In the genomic region with DNA sequence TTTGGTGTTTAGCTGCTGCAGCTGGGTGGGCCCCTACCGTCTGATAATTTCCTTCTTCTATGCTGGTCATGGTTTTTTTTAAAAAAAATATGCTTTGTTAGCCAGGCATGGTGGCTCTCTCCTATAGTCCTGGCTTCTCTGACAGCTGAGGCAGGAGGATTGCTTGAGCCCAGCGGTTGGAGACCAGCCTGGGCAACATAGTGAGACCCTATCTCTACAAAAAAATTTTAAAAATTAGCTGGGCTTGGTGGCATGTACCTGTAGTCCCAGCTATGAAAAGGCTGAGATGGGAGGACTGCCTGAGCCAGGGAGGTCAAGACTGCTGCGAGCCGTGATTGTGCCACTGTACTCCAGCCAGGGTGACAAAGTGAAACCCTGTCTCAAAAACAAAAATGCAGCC, we compare ENCODE assay signal across 38 cellular contexts. TPM values are rescaled to one million over a fixed set of nuclear protein-coding genes. Genes with fewer than 3 reads are reported as not detected.
"Had no signal": no experiment of that assay in that cellular context is flagged by ENCODE, and none has a peak within 500 bp of the region (broad histone marks: within the 10 kb centered on the region; RNA-seq: fewer than 3 reads in every experiment).

No MANE protein-coding gene starts in this region.

- H3K27ac Mint-ChIP-seq: activated B cell treated with CpG ODN at 0.5 μM for 24 hours; activated CD4-positive, alpha-beta memory T cell treated with anti-CD3 and anti-CD28 coated beads for 36 hours; activated CD4-positive, alpha-beta T cell treated with anti-CD3 and anti-CD28 coated beads, Interleukin-2, amount 10 ng/mL, durations not matched to agents 24 days and 14 days; activated CD8-positive, alpha-beta T cell treated with anti-CD3 and anti-CD28 coated beads for 36 hours; activated naive CD4-positive, alpha-beta T cell treated with anti-CD3 and anti-CD28 coated beads for 36 hours; activated naive CD4-positive, alpha-beta T cell treated with anti-CD3 and anti-CD28 coated beads, Interleukin-2, amount 50 U/mL, for 72 hours; activated naive CD8-positive, alpha-beta T cell treated with anti-CD3 and anti-CD28 coated beads for 36 hours; activated T-cell treated with anti-CD3 and anti-CD28 coated beads, Interleukin-2, amount 50 U/mL, for 72 hours; activated T-helper 1 cell treated with anti-CD3 and anti-CD28 coated beads, Interleukin-12 subunit alpha, Interleukin-12 subunit beta, Interleukin-2, Interleukin-4 antibody, amounts not matched to agents 30 ng/mL and 10 ng/mL and 1 ng/mL, durations not matched to agents 14 hours and 24 hours and 36 hours; activated T-helper 17 cell treated with anti-CD3 and anti-CD28 coated beads, Interleukin-2, amount 50 U/mL, for 72 hours; T-helper 1 cell treated with Interleukin-12 subunit alpha and Interleukin-12 subunit beta and Interleukin-4 antibody, amounts not matched to agents 30 μg/mL and 1 μg/mL, for 36 hours; T-helper 2 cell treated with Interferon-gamma antibody and Interleukin-4, amounts not matched to agents 5 μg/mL and 100 μg/mL, for 36 hours had no signal

- H3K4me3 ChIP-seq: adrenal gland, body of pancreas, breast epithelium had no signal

- DNase-seq: activated B cell treated with CpG ODN at 0.5 μM for 24 hours; activated CD4-positive, alpha-beta memory T cell treated with anti-CD3 and anti-CD28 coated beads for 36 hours; activated CD4-positive, alpha-beta T cell treated with anti-CD3 and anti-CD28 coated beads for 4 hours; activated CD4-positive, alpha-beta T cell treated with anti-CD3 and anti-CD28 coated beads, Interleukin-2, amount 10 ng/mL, durations not matched to agents 24 days and 14 days; activated CD4-positive, alpha-beta T cell treated with anti-CD3 and anti-CD28 coated beads, Interleukin-2, amount 50 U/mL, for 1 hour; activated CD4-positive, alpha-beta T cell treated with anti-CD3 and anti-CD28 coated beads, Interleukin-2, amount 50 U/mL, for 4 hours; activated CD4-positive, CD25-positive, alpha-beta regulatory T cell treated with anti-CD3 and anti-CD28 coated beads, Interleukin-2, amount 50 U/mL, for 72 hours; activated CD8-positive, alpha-beta memory T cell treated with anti-CD3 and anti-CD28 coated beads, Interleukin-2, amount 50 U/mL, for 4 hours; activated CD8-positive, alpha-beta T cell treated with anti-CD3 and anti-CD28 coated beads for 36 hours; activated effector memory CD4-positive, alpha-beta T cell treated with anti-CD3 and anti-CD28 coated beads, Interleukin-2, amount 50 U/mL, for 16 hours; activated gamma-delta T cell treated with Interleukin-2 at 50 U/mL for 16 hours; activated naive CD4-positive, alpha-beta T cell; activated naive CD4-positive, alpha-beta T cell treated with anti-CD3 and anti-CD28 coated beads for 36 hours; activated naive CD4-positive, alpha-beta T cell treated with anti-CD3 and anti-CD28 coated beads, Interleukin-2, amount 50 U/mL, for 16 hours; activated naive CD8-positive, alpha-beta T cell treated with anti-CD3 and anti-CD28 coated beads for 36 hours; activated T-cell treated with anti-CD3 and anti-CD28 coated beads for 4 hours; activated T-cell treated with anti-CD3 and anti-CD28 coated beads, Interleukin-2, amount 50 U/mL, for 1 hour; activated T-cell treated with anti-CD3 and anti-CD28 coated beads, Interleukin-2, amount 50 U/mL, for 4 hours; activated T-cell treated with anti-CD3 and anti-CD28 coated beads, Interleukin-2, amount 50 U/mL, for 72 hours; adrenal gland; amniotic stem cell; aorta; body of pancreas; brain microvascular endothelial cell; central memory CD4-positive, alpha-beta T cell; T-helper 1 cell; T-helper 2 cell; T-helper 9 cell had no signal

- H3K27ac ChIP-seq: adrenal gland, body of pancreas, brain microvascular endothelial cell, breast epithelium, VCaP had no signal

- H3K9me3 Mint-ChIP-seq: activated B cell treated with CpG ODN at 0.5 μM for 24 hours; activated CD4-positive, alpha-beta memory T cell treated with anti-CD3 and anti-CD28 coated beads for 36 hours; activated CD4-positive, alpha-beta T cell treated with anti-CD3 and anti-CD28 coated beads, Interleukin-2, amount 10 ng/mL, durations not matched to agents 24 days and 14 days; activated CD8-positive, alpha-beta T cell treated with anti-CD3 and anti-CD28 coated beads for 36 hours; activated naive CD4-positive, alpha-beta T cell treated with anti-CD3 and anti-CD28 coated beads for 36 hours; activated naive CD4-positive, alpha-beta T cell treated with anti-CD3 and anti-CD28 coated beads, Interleukin-2, amount 50 U/mL, for 72 hours; activated naive CD8-positive, alpha-beta T cell treated with anti-CD3 and anti-CD28 coated beads for 36 hours; activated T-cell treated with anti-CD3 and anti-CD28 coated beads, Interleukin-2, amount 50 U/mL, for 4 hours; activated T-cell treated with anti-CD3 and anti-CD28 coated beads, Interleukin-2, amount 50 U/mL, for 72 hours; activated T-helper 1 cell treated with anti-CD3 and anti-CD28 coated beads, Interleukin-12 subunit alpha, Interleukin-12 subunit beta, Interleukin-2, Interleukin-4 antibody, amounts not matched to agents 30 ng/mL and 10 ng/mL and 1 ng/mL, durations not matched to agents 14 hours and 24 hours and 36 hours; activated T-helper 17 cell treated with anti-CD3 and anti-CD28 coated beads, Interleukin-2, amount 50 U/mL, for 72 hours; T-helper 1 cell treated with Interleukin-12 subunit alpha and Interleukin-12 subunit beta and Interleukin-4 antibody, amounts not matched to agents 30 μg/mL and 1 μg/mL, for 36 hours; T-helper 2 cell treated with Interferon-gamma antibody and Interleukin-4, amounts not matched to agents 5 μg/mL and 100 μg/mL, for 36 hours had no signal

- H3K4me1 Mint-ChIP-seq: activated B cell treated with CpG ODN at 0.5 μM for 24 hours; activated CD4-positive, alpha-beta T cell treated with anti-CD3 and anti-CD28 coated beads, Interleukin-2, amount 10 ng/mL, durations not matched to agents 24 days and 14 days; activated naive CD8-positive, alpha-beta T cell treated with anti-CD3 and anti-CD28 coated beads for 36 hours; activated T-helper 17 cell treated with anti-CD3 and anti-CD28 coated beads, Interleukin-2, amount 50 U/mL, for 72 hours had no signal

- H3K27me3 ChIP-seq: body of pancreas, brain microvascular endothelial cell had no signal

- ATAC-seq: activated CD8-positive, alpha-beta T cell treated with anti-CD3 and anti-CD28 coated beads for 36 hours; activated naive CD4-positive, alpha-beta T cell treated with anti-CD3 and anti-CD28 coated beads, Interleukin-2, amount 50 U/mL, for 72 hours; activated T-cell treated with anti-CD3 and anti-CD28 coated beads, Interleukin-2, amount 50 U/mL, for 4 hours; activated T-cell treated with anti-CD3 and anti-CD28 coated beads, Interleukin-2, amount 50 U/mL, for 72 hours; activated T-helper 17 cell treated with anti-CD3 and anti-CD28 coated beads, Interleukin-2, amount 50 U/mL, for 72 hours; body of pancreas had no signal

- H3K9me3 ChIP-seq: adrenal gland, body of pancreas, breast epithelium had no signal

- H3K4me1 ChIP-seq: adrenal gland, body of pancreas, breast epithelium had no signal

- H3K36me3 Mint-ChIP-seq: activated CD4-positive, alpha-beta memory T cell treated with anti-CD3 and anti-CD28 coated beads for 36 hours; activated naive CD4-positive, alpha-beta T cell treated with anti-CD3 and anti-CD28 coated beads, Interleukin-2, amount 50 U/mL, for 72 hours; activated naive CD8-positive, alpha-beta T cell treated with anti-CD3 and anti-CD28 coated beads for 36 hours had no signal

- H3K36me3 ChIP-seq: adrenal gland, brain microvascular endothelial cell, breast epithelium had no signal

- H3K4me3 Mint-ChIP-seq: activated B cell treated with CpG ODN at 0.5 μM for 24 hours; activated CD4-positive, alpha-beta memory T cell treated with anti-CD3 and anti-CD28 coated beads for 36 hours; activated CD4-positive, alpha-beta T cell treated with anti-CD3 and anti-CD28 coated beads, Interleukin-2, amount 10 ng/mL, durations not matched to agents 24 days and 14 days; activated CD8-positive, alpha-beta T cell treated with anti-CD3 and anti-CD28 coated beads for 36 hours; activated naive CD4-positive, alpha-beta T cell treated with anti-CD3 and anti-CD28 coated beads for 36 hours; activated naive CD8-positive, alpha-beta T cell treated with anti-CD3 and anti-CD28 coated beads for 36 hours; activated T-cell treated with anti-CD3 and anti-CD28 coated beads, Interleukin-2, amount 50 U/mL, for 4 hours; activated T-cell treated with anti-CD3 and anti-CD28 coated beads, Interleukin-2, amount 50 U/mL, for 72 hours; activated T-helper 1 cell treated with anti-CD3 and anti-CD28 coated beads, Interleukin-12 subunit alpha, Interleukin-12 subunit beta, Interleukin-2, Interleukin-4 antibody, amounts not matched to agents 30 ng/mL and 10 ng/mL and 1 ng/mL, durations not matched to agents 14 hours and 24 hours and 36 hours; activated T-helper 17 cell treated with anti-CD3 and anti-CD28 coated beads, Interleukin-2, amount 50 U/mL, for 72 hours; T-helper 1 cell treated with Interleukin-12 subunit alpha and Interleukin-12 subunit beta and Interleukin-4 antibody, amounts not matched to agents 30 μg/mL and 1 μg/mL, for 36 hours; T-helper 2 cell treated with Interferon-gamma antibody and Interleukin-4, amounts not matched to agents 5 μg/mL and 100 μg/mL, for 36 hours had no signal

RNA-seq across cellular contexts. Expression of gene B4GALNT2, which starts 19.4 kb away (rescaled TPM):
- total RNA-seq: activated CD4-positive, alpha-beta memory T cell treated with anti-CD3 and anti-CD28 coated beads for 36 hours; activated CD8-positive, alpha-beta memory T cell treated with anti-CD3 and anti-CD28 coated beads for 36 hours; activated CD8-positive, alpha-beta T cell treated with anti-CD3 and anti-CD28 coated beads for 36 hours; activated naive CD8-positive, alpha-beta T cell treated with anti-CD3 and anti-CD28 coated beads for 36 hours; activated T-cell treated with anti-CD3 and anti-CD28 coated beads, Interleukin-2, amount 50 U/mL, for 4 hours; activated T-cell treated with anti-CD3 and anti-CD28 coated beads, Interleukin-2, amount 50 U/mL, for 72 hours; astrocyte; body of pancreas had no signal
- polyA plus RNA-seq: aorta had no signal

RNA-seq across cellular contexts. Expression of gene GNGT2, which starts 58.4 kb away (rescaled TPM):
- total RNA-seq: astrocyte, cerebellum had no signal
